9 cellular contexts compared by ENCODE assay signal in the genomic region with DNA sequence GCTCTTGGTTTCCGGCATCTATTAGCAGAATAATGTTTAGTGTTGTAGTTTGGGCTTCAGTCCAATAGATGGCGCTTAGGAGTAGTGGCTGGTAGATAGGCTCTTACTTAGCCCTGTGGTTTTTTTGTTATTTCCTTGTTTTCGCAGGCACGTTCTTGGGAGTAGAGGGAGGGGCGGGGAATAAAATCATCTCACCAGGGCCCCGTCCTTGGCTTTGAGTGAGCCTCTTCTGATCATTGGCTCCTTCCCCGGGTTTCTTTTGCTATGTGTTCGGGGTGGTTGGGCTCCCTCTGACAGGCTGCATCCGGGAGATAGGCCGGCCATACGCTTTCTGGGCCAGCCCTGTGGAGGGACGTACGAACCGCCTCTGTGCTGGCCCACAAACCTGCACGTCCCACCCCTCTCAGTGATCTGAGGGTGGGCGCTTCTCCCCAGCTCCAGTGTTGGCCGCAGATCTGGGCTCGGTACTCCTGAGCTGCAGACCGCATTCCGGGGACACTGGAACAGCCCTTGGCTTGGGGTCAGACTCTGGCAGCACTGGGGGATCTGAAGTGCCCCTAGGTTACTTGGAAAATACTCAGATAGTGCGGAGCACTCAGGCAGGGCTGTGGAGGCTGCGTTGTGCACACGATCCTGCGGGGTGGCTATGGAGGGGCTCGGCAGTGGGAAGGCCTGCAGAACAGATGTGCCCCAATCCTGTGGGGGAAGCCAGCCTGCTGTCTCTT.
DNase-seq lines count a peak whose midpoint lies in the region; ATAC-seq and TF ChIP-seq lines count a peak whose summit lies in the region.
"Had no signal": no experiment of that assay in that cellular context is flagged by ENCODE, and none has a peak within 500 bp of the region (broad histone marks: within the 10 kb centered on the region; RNA-seq: fewer than 3 reads in every experiment).

No MANE protein-coding gene starts in this region.

- H3K36me3 Mint-ChIP-seq in activated naive CD4-positive, alpha-beta T cell treated with anti-CD3 and anti-CD28 coated beads, Interleukin-2, amount 10 ng/mL, durations not matched to agents 7 days and 5 days = no peaks in the 10 kb centered on the region

- peak overlapping the region; percentile 11 for H3K4me3 ChIP-seq in smooth muscle cell

- no peak overlapping the region for H3K4me3 Mint-ChIP-seq in activated naive CD4-positive, alpha-beta T cell treated with anti-CD3 and anti-CD28 coated beads, Interleukin-2, amount 10 ng/mL, durations not matched to agents 7 days and 5 days

- H3K27ac ChIP-seq in smooth muscle cell (ENCODE audit: low read depth) = no peak overlapping the region

- H3K4me2 ChIP-seq in smooth muscle cell = peak overlapping the region; percentile 72

- H3K4me1 Mint-ChIP-seq in activated naive CD4-positive, alpha-beta T cell treated with anti-CD3 and anti-CD28 coated beads, Interleukin-2, amount 10 ng/mL, durations not matched to agents 7 days and 5 days = peaks cover 7% of the 10 kb centered on the region

- no peaks in the 10 kb centered on the region for H3K79me2 ChIP-seq in smooth muscle cell (ENCODE audit: low read depth)

- ATAC-seq in GM21447 (IDR thresholded peaks at IDR 0.05; ENCODE audit: unreplicated experiment) (peak; percentile 97), HG03571 (IDR thresholded peaks at IDR 0.05; ENCODE audit: unreplicated experiment) (peak; percentile 94)

- no peaks in the 10 kb centered on the region for H3F3A ChIP-seq in smooth muscle cell (ENCODE audit: low read depth)

- H3K36me3 ChIP-seq in smooth muscle cell (ENCODE audit: low read depth) = no peaks in the 10 kb centered on the region

- peaks cover 4% of the 10 kb centered on the region for H3K27me3 Mint-ChIP-seq in activated naive CD4-positive, alpha-beta T cell treated with anti-CD3 and anti-CD28 coated beads, Interleukin-2, amount 10 ng/mL, durations not matched to agents 7 days and 5 days

- H3K4me1 ChIP-seq in smooth muscle cell (ENCODE audit: low read depth) = no peaks in the 10 kb centered on the region

- CTCF ChIA-PET in activated naive CD4-positive, alpha-beta T cell treated with anti-CD3 and anti-CD28 coated beads, Interleukin-2, amount 10 ng/mL, durations not matched to agents 7 days and 5 days (lab: Charles Lee) = interaction anchor here (1.0 to 1.9 kb wide), 4 partner anchors 13 to 280 kb away, joined by 4 to 5 read pairs (median 4); no protein-coding TSS in a partner anchor

- DNase-seq in activated naive CD4-positive, alpha-beta T cell treated with anti-CD3 and anti-CD28 coated beads, Interleukin-2, amount 10 ng/mL, durations not matched to agents 7 days and 5 days = peak; percentile 34
- DNase-seq in activated naive CD4-positive, alpha-beta T cell treated with anti-CD3 and anti-CD28 coated beads, Interleukin-2, amount 50 U/mL, for 16 hours = no peak
- DNase-seq in NCI-H69 (lab: John Stamatoyannopoulos, UW) (peak; percentile 70), amniotic stem cell (lab: John Stamatoyannopoulos, UW) (peak; percentile 20), hippocampal formation (lab: John Stamatoyannopoulos, UW) (peak; percentile 1 to 31), smooth muscle cell (lab: John Stamatoyannopoulos, UW; ENCODE audit: unreplicated experiment) (no peak)

- peak overlapping the region; percentile 21 for H2AFZ ChIP-seq in smooth muscle cell (ENCODE audit: low read depth)

- H3K9ac ChIP-seq in smooth muscle cell (ENCODE audit: low read depth) = no peak overlapping the region

- H3K27me3 ChIP-seq in smooth muscle cell (ENCODE audit: low read depth) = no peaks in the 10 kb centered on the region

- no peaks in the 10 kb centered on the region for H3K9me3 ChIP-seq in smooth muscle cell (replicated peaks; ENCODE audit: low read depth)

- H4K20me1 ChIP-seq in smooth muscle cell (ENCODE audit: low read depth) = no peaks in the 10 kb centered on the region

- peak; percentile 77 for TF ChIP-seq CTCF in smooth muscle cell (IDR thresholded peaks at IDR 0.05; ENCODE audit: borderline replicate concordance, insufficient read depth, poor library complexity, severe bottlenecking)

- WGBS in smooth muscle cell (ENCODE audit: low lambda C conversion rate) = 64% methylated on average over 25 of the region's 25 CpGs

- H3K9me3 Mint-ChIP-seq in activated naive CD4-positive, alpha-beta T cell treated with anti-CD3 and anti-CD28 coated beads, Interleukin-2, amount 10 ng/mL, durations not matched to agents 7 days and 5 days = no peaks in the 10 kb centered on the region

- H3K27ac Mint-ChIP-seq in activated naive CD4-positive, alpha-beta T cell treated with anti-CD3 and anti-CD28 coated beads, Interleukin-2, amount 10 ng/mL, durations not matched to agents 7 days and 5 days = no peak overlapping the region
- H3K27ac Mint-ChIP-seq: naive thymus-derived CD8-positive, alpha-beta T cell had no signal

Comparison
In these comparisons a context has a peak if more than half of its experiments do, and no peak if none do; other contexts are left out.
1. DNase-seq: peak in activated naive CD4-positive, alpha-beta T cell treated with anti-CD3 and anti-CD28 coated beads, Interleukin-2, amount 10 ng/mL, durations not matched to agents 7 days and 5 days (single experiment), NCI-H69 (single experiment), amniotic stem cell (single experiment) and hippocampal formation (2 of 2); none in activated naive CD4-positive, alpha-beta T cell treated with anti-CD3 and anti-CD28 coated beads, Interleukin-2, amount 50 U/mL, for 16 hours (single experiment) and smooth muscle cell (single experiment).